Comparison of ENCODE assay signal across 1 cellular context in genomic region chr13:41133951-41134350, GRCh38.
TF ChIP-seq lines count a peak whose summit lies in the region.

No MANE protein-coding gene starts in this region.

TF ChIP-seq in GM23338, 12 proteins besides CTCF, POLR2A, EP300 and RAD21 (continued from another document):
- TF ChIP-seq CREB1 (CRISPR knock-in tag; IDR thresholded peaks at IDR 0.05; ENCODE audit: low read depth) = no peak
TF ChIP-seq in GM23338: peak in this region for 0.
